Comparison of ENCODE assay signal across 1 cellular context in genomic region chr1:109277434-109278204, GRCh38.
TF ChIP-seq lines count a peak whose summit lies in the region.

No MANE protein-coding gene starts in this region.

TF ChIP-seq in K562, 482 proteins besides CTCF, POLR2A, EP300 and RAD21 (continued from another document and continues in another):
- TF ChIP-seq, protein P1, sequence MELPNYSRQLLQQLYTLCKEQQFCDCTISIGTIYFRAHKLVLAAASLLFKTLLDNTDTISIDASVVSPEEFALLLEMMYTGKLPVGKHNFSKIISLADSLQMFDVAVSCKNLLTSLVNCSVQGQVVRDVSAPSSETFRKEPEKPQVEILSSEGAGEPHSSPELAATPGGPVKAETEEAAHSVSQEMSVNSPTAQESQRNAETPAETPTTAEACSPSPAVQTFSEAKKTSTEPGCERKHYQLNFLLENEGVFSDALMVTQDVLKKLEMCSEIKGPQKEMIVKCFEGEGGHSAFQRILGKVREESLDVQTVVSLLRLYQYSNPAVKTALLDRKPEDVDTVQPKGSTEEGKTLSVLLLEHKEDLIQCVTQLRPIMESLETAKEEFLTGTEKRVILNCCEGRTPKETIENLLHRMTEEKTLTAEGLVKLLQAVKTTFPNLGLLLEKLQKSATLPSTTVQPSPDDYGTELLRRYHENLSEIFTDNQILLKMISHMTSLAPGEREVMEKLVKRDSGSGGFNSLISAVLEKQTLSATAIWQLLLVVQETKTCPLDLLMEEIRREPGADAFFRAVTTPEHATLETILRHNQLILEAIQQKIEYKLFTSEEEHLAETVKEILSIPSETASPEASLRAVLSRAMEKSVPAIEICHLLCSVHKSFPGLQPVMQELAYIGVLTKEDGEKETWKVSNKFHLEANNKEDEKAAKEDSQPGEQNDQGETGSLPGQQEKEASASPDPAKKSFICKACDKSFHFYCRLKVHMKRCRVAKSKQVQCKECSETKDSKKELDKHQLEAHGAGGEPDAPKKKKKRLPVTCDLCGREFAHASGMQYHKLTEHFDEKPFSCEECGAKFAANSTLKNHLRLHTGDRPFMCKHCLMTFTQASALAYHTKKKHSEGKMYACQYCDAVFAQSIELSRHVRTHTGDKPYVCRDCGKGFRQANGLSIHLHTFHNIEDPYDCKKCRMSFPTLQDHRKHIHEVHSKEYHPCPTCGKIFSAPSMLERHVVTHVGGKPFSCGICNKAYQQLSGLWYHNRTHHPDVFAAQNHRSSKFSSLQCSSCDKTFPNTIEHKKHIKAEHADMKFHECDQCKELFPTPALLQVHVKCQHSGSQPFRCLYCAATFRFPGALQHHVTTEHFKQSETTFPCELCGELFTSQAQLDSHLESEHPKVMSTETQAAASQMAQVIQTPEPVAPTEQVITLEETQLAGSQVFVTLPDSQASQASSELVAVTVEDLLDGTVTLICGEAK (IDR thresholded peaks at IDR 0.05), result peak; percentile 28; the same call in 1 of the 2 replicates
- TF ChIP-seq, protein P1 (CRISPR knock-in tag; IDR thresholded peaks at IDR 0.05), result no peak
- TF ChIP-seq CTBP1 (IDR thresholded peaks at IDR 0.05; ENCODE audit: borderline replicate concordance) (peak; percentile 87), SP1 (CRISPR knock-in tag; IDR thresholded peaks at IDR 0.05) (no peak), CREM (IDR thresholded peaks at IDR 0.05; ENCODE audit: low read depth) (peak; percentile 74), ARID2 (IDR thresholded peaks at IDR 0.05) (peak; percentile 80), SOX6 (IDR thresholded peaks at IDR 0.05) (peak; percentile 68), ZNF121 (CRISPR knock-in tag; conservative IDR thresholded peaks at IDR 0.05) (no peak), BRCA1 (IDR thresholded peaks at IDR 0.05) (no peak), BRCA1 (CRISPR knock-in tag; IDR thresholded peaks at IDR 0.05) (no peak), ZNF12 (CRISPR knock-in tag; IDR thresholded peaks at IDR 0.05) (0 out of 2 replicates have a peak, but pooled peaks have one; percentile 20), TAF15 (IDR thresholded peaks at IDR 0.05; ENCODE audit: low read depth, low read length) (no peak), ZNF24 (IDR thresholded peaks at IDR 0.05) (peak; percentile 15; the same call in 1 of the 2 replicates), ZNF766 (CRISPR knock-in tag; conservative IDR thresholded peaks at IDR 0.05) (0 out of 2 replicates have a peak, but pooled peaks have one; percentile 32), HDAC2 (IDR thresholded peaks at IDR 0.05) (peak; percentile 33; the same call in 1 of the 2 replicates), C11orf30 (IDR thresholded peaks at IDR 0.05; ENCODE audit: low read depth) (peak; percentile 68), ZNF830 (CRISPR knock-in tag; IDR thresholded peaks at IDR 0.05) (peak; percentile 46; the same call in 1 of the 2 replicates), ZNF143 (CRISPR knock-in tag; IDR thresholded peaks at IDR 0.05) (0 out of 2 replicates have a peak, but pooled peaks have one; percentile 13), DIDO1 (tag; IDR thresholded peaks at IDR 0.05; ENCODE audit: low read depth) (no peak), NCOA2 (IDR thresholded peaks at IDR 0.05; ENCODE audit: partially characterized antibody in 2 of 2) (no peak), SP2 (IDR thresholded peaks at IDR 0.05; ENCODE audit: extremely low read depth, low read depth, low read length, poor library complexity, severe bottlenecking) (no peak), RBFOX2 (IDR thresholded peaks at IDR 0.05; ENCODE audit: low read depth, low read length) (peak; percentile 47; the same call in 1 of the 2 replicates), MAFK (IDR thresholded peaks at IDR 0.05; ENCODE audit: low read length) (0 out of 2 replicates have a peak, but pooled peaks have one; percentile 27), AFF4 (CRISPR knock-in tag; IDR thresholded peaks at IDR 0.05) (no peak), ZNF583 (CRISPR knock-in tag; IDR thresholded peaks at IDR 0.05) (peak; percentile 55; the same call in 1 of the 2 replicates), TSC22D4 (tag; IDR thresholded peaks at IDR 0.05) (no peak)
- TF ChIP-seq, protein P2, sequence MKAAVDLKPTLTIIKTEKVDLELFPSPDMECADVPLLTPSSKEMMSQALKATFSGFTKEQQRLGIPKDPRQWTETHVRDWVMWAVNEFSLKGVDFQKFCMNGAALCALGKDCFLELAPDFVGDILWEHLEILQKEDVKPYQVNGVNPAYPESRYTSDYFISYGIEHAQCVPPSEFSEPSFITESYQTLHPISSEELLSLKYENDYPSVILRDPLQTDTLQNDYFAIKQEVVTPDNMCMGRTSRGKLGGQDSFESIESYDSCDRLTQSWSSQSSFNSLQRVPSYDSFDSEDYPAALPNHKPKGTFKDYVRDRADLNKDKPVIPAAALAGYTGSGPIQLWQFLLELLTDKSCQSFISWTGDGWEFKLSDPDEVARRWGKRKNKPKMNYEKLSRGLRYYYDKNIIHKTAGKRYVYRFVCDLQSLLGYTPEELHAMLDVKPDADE (conservative IDR thresholded peaks at IDR 0.05; ENCODE audit: control insufficient read depth, low read depth, low read length), result peak; percentile 51; the same call in 1 of the 2 replicates
- TF ChIP-seq, protein P3, sequence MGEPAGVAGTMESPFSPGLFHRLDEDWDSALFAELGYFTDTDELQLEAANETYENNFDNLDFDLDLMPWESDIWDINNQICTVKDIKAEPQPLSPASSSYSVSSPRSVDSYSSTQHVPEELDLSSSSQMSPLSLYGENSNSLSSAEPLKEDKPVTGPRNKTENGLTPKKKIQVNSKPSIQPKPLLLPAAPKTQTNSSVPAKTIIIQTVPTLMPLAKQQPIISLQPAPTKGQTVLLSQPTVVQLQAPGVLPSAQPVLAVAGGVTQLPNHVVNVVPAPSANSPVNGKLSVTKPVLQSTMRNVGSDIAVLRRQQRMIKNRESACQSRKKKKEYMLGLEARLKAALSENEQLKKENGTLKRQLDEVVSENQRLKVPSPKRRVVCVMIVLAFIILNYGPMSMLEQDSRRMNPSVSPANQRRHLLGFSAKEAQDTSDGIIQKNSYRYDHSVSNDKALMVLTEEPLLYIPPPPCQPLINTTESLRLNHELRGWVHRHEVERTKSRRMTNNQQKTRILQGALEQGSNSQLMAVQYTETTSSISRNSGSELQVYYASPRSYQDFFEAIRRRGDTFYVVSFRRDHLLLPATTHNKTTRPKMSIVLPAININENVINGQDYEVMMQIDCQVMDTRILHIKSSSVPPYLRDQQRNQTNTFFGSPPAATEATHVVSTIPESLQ (CRISPR knock-in tag; IDR thresholded peaks at IDR 0.05), result no peak; the same call in 1 of the 2 replicates
- TF ChIP-seq, protein P4, sequence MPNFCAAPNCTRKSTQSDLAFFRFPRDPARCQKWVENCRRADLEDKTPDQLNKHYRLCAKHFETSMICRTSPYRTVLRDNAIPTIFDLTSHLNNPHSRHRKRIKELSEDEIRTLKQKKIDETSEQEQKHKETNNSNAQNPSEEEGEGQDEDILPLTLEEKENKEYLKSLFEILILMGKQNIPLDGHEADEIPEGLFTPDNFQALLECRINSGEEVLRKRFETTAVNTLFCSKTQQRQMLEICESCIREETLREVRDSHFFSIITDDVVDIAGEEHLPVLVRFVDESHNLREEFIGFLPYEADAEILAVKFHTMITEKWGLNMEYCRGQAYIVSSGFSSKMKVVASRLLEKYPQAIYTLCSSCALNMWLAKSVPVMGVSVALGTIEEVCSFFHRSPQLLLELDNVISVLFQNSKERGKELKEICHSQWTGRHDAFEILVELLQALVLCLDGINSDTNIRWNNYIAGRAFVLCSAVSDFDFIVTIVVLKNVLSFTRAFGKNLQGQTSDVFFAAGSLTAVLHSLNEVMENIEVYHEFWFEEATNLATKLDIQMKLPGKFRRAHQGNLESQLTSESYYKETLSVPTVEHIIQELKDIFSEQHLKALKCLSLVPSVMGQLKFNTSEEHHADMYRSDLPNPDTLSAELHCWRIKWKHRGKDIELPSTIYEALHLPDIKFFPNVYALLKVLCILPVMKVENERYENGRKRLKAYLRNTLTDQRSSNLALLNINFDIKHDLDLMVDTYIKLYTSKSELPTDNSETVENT (CRISPR knock-in tag; IDR thresholded peaks at IDR 0.05), result peak; percentile 37; the same call in 1 of the 2 replicates
- TF ChIP-seq, protein P5, sequence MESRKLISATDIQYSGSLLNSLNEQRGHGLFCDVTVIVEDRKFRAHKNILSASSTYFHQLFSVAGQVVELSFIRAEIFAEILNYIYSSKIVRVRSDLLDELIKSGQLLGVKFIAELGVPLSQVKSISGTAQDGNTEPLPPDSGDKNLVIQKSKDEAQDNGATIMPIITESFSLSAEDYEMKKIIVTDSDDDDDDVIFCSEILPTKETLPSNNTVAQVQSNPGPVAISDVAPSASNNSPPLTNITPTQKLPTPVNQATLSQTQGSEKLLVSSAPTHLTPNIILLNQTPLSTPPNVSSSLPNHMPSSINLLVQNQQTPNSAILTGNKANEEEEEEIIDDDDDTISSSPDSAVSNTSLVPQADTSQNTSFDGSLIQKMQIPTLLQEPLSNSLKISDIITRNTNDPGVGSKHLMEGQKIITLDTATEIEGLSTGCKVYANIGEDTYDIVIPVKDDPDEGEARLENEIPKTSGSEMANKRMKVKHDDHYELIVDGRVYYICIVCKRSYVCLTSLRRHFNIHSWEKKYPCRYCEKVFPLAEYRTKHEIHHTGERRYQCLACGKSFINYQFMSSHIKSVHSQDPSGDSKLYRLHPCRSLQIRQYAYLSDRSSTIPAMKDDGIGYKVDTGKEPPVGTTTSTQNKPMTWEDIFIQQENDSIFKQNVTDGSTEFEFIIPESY (CRISPR knock-in tag; IDR thresholded peaks at IDR 0.05), result peak; percentile 46
- TF ChIP-seq, protein P6, sequence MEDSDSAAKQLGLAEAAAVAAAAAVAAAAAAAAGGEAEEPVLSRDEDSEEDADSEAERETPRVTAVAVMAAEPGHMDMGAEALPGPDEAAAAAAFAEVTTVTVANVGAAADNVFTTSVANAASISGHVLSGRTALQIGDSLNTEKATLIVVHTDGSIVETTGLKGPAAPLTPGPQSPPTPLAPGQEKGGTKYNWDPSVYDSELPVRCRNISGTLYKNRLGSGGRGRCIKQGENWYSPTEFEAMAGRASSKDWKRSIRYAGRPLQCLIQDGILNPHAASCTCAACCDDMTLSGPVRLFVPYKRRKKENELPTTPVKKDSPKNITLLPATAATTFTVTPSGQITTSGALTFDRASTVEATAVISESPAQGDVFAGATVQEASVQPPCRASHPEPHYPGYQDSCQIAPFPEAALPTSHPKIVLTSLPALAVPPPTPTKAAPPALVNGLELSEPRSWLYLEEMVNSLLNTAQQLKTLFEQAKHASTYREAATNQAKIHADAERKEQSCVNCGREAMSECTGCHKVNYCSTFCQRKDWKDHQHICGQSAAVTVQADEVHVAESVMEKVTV (CRISPR knock-in tag; IDR thresholded peaks at IDR 0.05), result peak; percentile 68
